Comparison of ENCODE assay signal across 1 cellular context in genomic region chr14:74570696-74571095, GRCh38.
TF ChIP-seq lines count a peak whose summit lies in the region.

No MANE protein-coding gene starts in this region.

TF ChIP-seq in H1, 55 proteins besides CTCF, POLR2A, EP300 and RAD21:
- 0 out of 2 replicates have a peak, but pooled peaks have one; percentile 24 for TF ChIP-seq KDM1A (IDR thresholded peaks at IDR 0.05; ENCODE audit: borderline replicate concordance, low read length)
- TF ChIP-seq PHF8 (conservative IDR thresholded peaks at IDR 0.05; ENCODE audit: low read depth, low read length): no peak
TF ChIP-seq in H1: peak in this region for 1.
